ENCODE assay signal across 1 cellular context in genomic region chr17:77279448-77280303, GRCh38.
TF ChIP-seq lines count a peak whose summit lies in the region.

No MANE protein-coding gene starts in this region.

TF ChIP-seq in HepG2, 621 proteins besides CTCF, POLR2A, EP300 and RAD21 (continued from another document and continues in another):
- TF ChIP-seq ZNF142 (CRISPR knock-in tag; IDR thresholded peaks at IDR 0.05), result 0 out of 2 replicates have a peak, but pooled peaks have one; percentile 13
- no peak for TF ChIP-seq ZNF10 (CRISPR knock-in tag; IDR thresholded peaks at IDR 0.05; ENCODE audit: borderline replicate concordance, low read depth)
- no peak for TF ChIP-seq TCF12 (IDR thresholded peaks at IDR 0.05)
- no peak for TF ChIP-seq TCF12 (CRISPR knock-in tag; IDR thresholded peaks at IDR 0.05)
- TF ChIP-seq RXRB (CRISPR knock-in tag; IDR thresholded peaks at IDR 0.05; ENCODE audit: borderline replicate concordance), result peak; percentile 78
- no peak for TF ChIP-seq THYN1 (CRISPR knock-in tag; IDR thresholded peaks at IDR 0.05; ENCODE audit: borderline replicate concordance, low read depth)
- peak; percentile 28; the same call in 1 of the 2 replicates for TF ChIP-seq MTERF4 (CRISPR knock-in tag; IDR thresholded peaks at IDR 0.05)
- 0 out of 2 replicates have a peak, but pooled peaks have one; percentile 35 for TF ChIP-seq ELF4 (CRISPR knock-in tag; IDR thresholded peaks at IDR 0.05; ENCODE audit: borderline replicate concordance)
- no peak; the same call in 1 of the 2 replicates for TF ChIP-seq ZNF362 (CRISPR knock-in tag; IDR thresholded peaks at IDR 0.05; ENCODE audit: borderline replicate concordance)
- TF ChIP-seq ZSCAN20 (CRISPR knock-in tag; IDR thresholded peaks at IDR 0.05; ENCODE audit: borderline replicate concordance), result no peak
- TF ChIP-seq GLMP (CRISPR knock-in tag; IDR thresholded peaks at IDR 0.05; ENCODE audit: borderline replicate concordance), result no peak
- no peak for TF ChIP-seq FOXA3 (CRISPR knock-in tag; IDR thresholded peaks at IDR 0.05)
- TF ChIP-seq IRX3 (CRISPR knock-in tag; IDR thresholded peaks at IDR 0.05; ENCODE audit: borderline replicate concordance, low read depth), result peak; percentile 52; the same call in 1 of the 2 replicates
- peak; percentile 69 for TF ChIP-seq ZMYM4 (CRISPR knock-in tag; IDR thresholded peaks at IDR 0.05)
- TF ChIP-seq TP53 (CRISPR knock-in tag; conservative IDR thresholded peaks at IDR 0.05), result no peak
- no peak; the same call in 1 of the 2 replicates for TF ChIP-seq EED (CRISPR knock-in tag; IDR thresholded peaks at IDR 0.05)
- no peak for TF ChIP-seq TMF1 (CRISPR knock-in tag; IDR thresholded peaks at IDR 0.05; ENCODE audit: low read depth)
- TF ChIP-seq RNF2 (conservative IDR thresholded peaks at IDR 0.05; ENCODE audit: low read depth), result 0 out of 2 replicates have a peak, but pooled peaks have one; percentile 21
- no peak for TF ChIP-seq ZNF460 (CRISPR knock-in tag; IDR thresholded peaks at IDR 0.05; ENCODE audit: borderline replicate concordance)
- TF ChIP-seq ZMAT5 (CRISPR knock-in tag; IDR thresholded peaks at IDR 0.05; ENCODE audit: borderline replicate concordance, low read depth), result no peak
- TF ChIP-seq REXO4 (CRISPR knock-in tag; IDR thresholded peaks at IDR 0.05; ENCODE audit: borderline replicate concordance), result no peak
- no peak; the same call in 1 of the 2 replicates for TF ChIP-seq ZNF816 (CRISPR knock-in tag; IDR thresholded peaks at IDR 0.05; ENCODE audit: borderline replicate concordance)
- 0 out of 2 replicates have a peak, but pooled peaks have one; percentile 42 for TF ChIP-seq RFX5 (IDR thresholded peaks at IDR 0.05; ENCODE audit: low read depth, low read length)
- TF ChIP-seq SAP130 (CRISPR knock-in tag; IDR thresholded peaks at IDR 0.05; ENCODE audit: low read depth), result peak; percentile 87
- TF ChIP-seq ZNF235 (CRISPR knock-in tag; IDR thresholded peaks at IDR 0.05; ENCODE audit: borderline replicate concordance), result no peak
- TF ChIP-seq ATAD3A (CRISPR knock-in tag; IDR thresholded peaks at IDR 0.05), result no peak
- peak in 1 of 2 experiments; percentile 72; a peak in 2 of 4 replicates for TF ChIP-seq ATF4 (CRISPR knock-in tag; IDR thresholded peaks at IDR 0.05)
- 0 out of 2 replicates have a peak, but pooled peaks have one; percentile 26 for TF ChIP-seq NFKB2 (CRISPR knock-in tag; IDR thresholded peaks at IDR 0.05; ENCODE audit: borderline replicate concordance)
- TF ChIP-seq MAF1 (CRISPR knock-in tag; IDR thresholded peaks at IDR 0.05; ENCODE audit: borderline replicate concordance), result 0 out of 2 replicates have a peak, but pooled peaks have one; percentile 42
- peak; percentile 72 for TF ChIP-seq XRCC5 (optimal IDR thresholded peaks at IDR 0.05; ENCODE audit: low read length)
- 0 out of 2 replicates have a peak, but pooled peaks have one; percentile 31 for TF ChIP-seq ZNF766 (CRISPR knock-in tag; IDR thresholded peaks at IDR 0.05; ENCODE audit: borderline replicate concordance)
- peak; percentile 88; the same call in 1 of the 2 replicates for TF ChIP-seq ZBTB7B (CRISPR knock-in tag; IDR thresholded peaks at IDR 0.05)
- no peak for TF ChIP-seq ZBTB44 (CRISPR knock-in tag; IDR thresholded peaks at IDR 0.05)
- 0 out of 2 replicates have a peak, but pooled peaks have one; percentile 33 for TF ChIP-seq ZNF589 (CRISPR knock-in tag; conservative IDR thresholded peaks at IDR 0.05)
- no peak for TF ChIP-seq SNRNP70 (IDR thresholded peaks at IDR 0.05; ENCODE audit: low read depth, low read length)
- 0 out of 2 replicates have a peak, but pooled peaks have one; percentile 71 for TF ChIP-seq ZBTB38 (CRISPR knock-in tag; IDR thresholded peaks at IDR 0.05)
- no peak for TF ChIP-seq KIAA2018 (CRISPR knock-in tag; IDR thresholded peaks at IDR 0.05; ENCODE audit: borderline replicate concordance)
